Comparison of ENCODE assay signal across 19 cellular contexts in genomic region chr12:132813443-132813842, GRCh38. TPM values are rescaled to one million over a fixed set of nuclear protein-coding genes. Genes with fewer than 3 reads are reported as not detected.
DNase-seq lines count a peak whose midpoint lies in the region; ATAC-seq and TF ChIP-seq lines count a peak whose summit lies in the region.
"Had no signal": no experiment of that assay in that cellular context is flagged by ENCODE, and none has a peak within 500 bp of the region (broad histone marks: within the 10 kb centered on the region; RNA-seq: fewer than 3 reads in every experiment).

No MANE protein-coding gene starts in this region.

- intact Hi-C loops in right cardiac atrium (cut with DNase I): no loop called here
- intact Hi-C loops in heart right ventricle (cut with DNase I): no loop called here
- intact Hi-C loops in posterior vena cava (cut with DNase I): no loop called here

- H4K20me1 ChIP-seq in Loucy (ENCODE audit: insufficient read depth, low read length, poor library complexity, severe bottlenecking): no peaks in the 10 kb centered on the region

- peak overlapping the region; percentile 74 for H3K4me2 ChIP-seq in Loucy (ENCODE audit: low read depth, low read length, poor library complexity, severe bottlenecking)
- H3K4me2 ChIP-seq: GM23338, KMS-11 had no signal

- peak overlapping the region; percentile 17 for H3K9ac ChIP-seq in Loucy (ENCODE audit: low read depth, low read length, poor library complexity, severe bottlenecking)
- H3K9ac ChIP-seq: KMS-11 had no signal

- no peak overlapping the region for H3K27ac ChIP-seq in right cardiac atrium (ENCODE audit: low read length)
- no peak overlapping the region for H3K27ac ChIP-seq in heart right ventricle
- H3K27ac ChIP-seq: KMS-11 had no signal

- no peaks in the 10 kb centered on the region for H3K9me3 ChIP-seq in right cardiac atrium (ENCODE audit: control insufficient read depth, low read length)
- no peaks in the 10 kb centered on the region for H3K9me3 ChIP-seq in heart right ventricle
- H3K9me3 ChIP-seq in Loucy (ENCODE audit: insufficient read depth, low read depth, low read length): no peaks in the 10 kb centered on the region; the same call in 1 of the 2 replicates

- no peaks in the 10 kb centered on the region for H3K27me3 Mint-ChIP-seq in chondrocyte (ENCODE audit: low read depth)
- H3K27me3 Mint-ChIP-seq in stimulated activated naive B cell treated with anti-CD40 and anti-IgM and Interleukin-4, amounts not matched to agents 10 μg/mL and 1 μg/mL and 100 μg/mL, for 72 hours: no peaks in the 10 kb centered on the region
- H3K27me3 Mint-ChIP-seq: CD8-positive, alpha-beta memory T cell had no signal

- WGBS in right cardiac atrium: 97% methylated on average over 6 of the region's 6 CpGs
- whole genome bisulfite sequencing in heart right ventricle, 2 donors: 96 to 99% methylated on average over 6 of the region's 6 CpGs

- no peaks in the 10 kb centered on the region for H3K79me2 ChIP-seq in Loucy (ENCODE audit: insufficient read depth, low read length)

- peaks cover 7% of the 10 kb centered on the region for H3K4me1 Mint-ChIP-seq in chondrocyte (ENCODE audit: low read depth)
- peaks cover 5 to 13% of the 10 kb centered on the region in 2 donors for H3K4me1 Mint-ChIP-seq in stimulated activated naive B cell treated with anti-CD40 and anti-IgM and Interleukin-4, amounts not matched to agents 10 μg/mL and 1 μg/mL and 100 μg/mL, for 72 hours
- H3K4me1 Mint-ChIP-seq: GM23338 had no signal

- H2AFZ ChIP-seq in Loucy (ENCODE audit: low read length): no peak overlapping the region
- H2AFZ ChIP-seq: GM23338 had no signal

- H3K4me3 ChIP-seq in right cardiac atrium (ENCODE audit: low read length): no peak overlapping the region
- H3K4me3 ChIP-seq in heart right ventricle: no peak overlapping the region
- H3K4me3 ChIP-seq in Loucy (ENCODE audit: low read length, poor library complexity, severe bottlenecking): peak overlapping the region; percentile 49
- H3K4me3 ChIP-seq: GM23338 had no signal

- ATAC-seq in right cardiac atrium (no peak), heart right ventricle (no peak), HG02973 (IDR thresholded peaks at IDR 0.05; ENCODE audit: unreplicated experiment) (no peak)
- peak; percentile 67 to 91 for ATAC-seq in stimulated activated naive B cell treated with anti-CD40 and anti-IgM and Interleukin-4, amounts not matched to agents 10 μg/mL and 1 μg/mL and 100 μg/mL, for 72 hours (replicated peaks)
- ATAC-seq: GM23338 had no signal

- peaks cover 10% of the 10 kb centered on the region for H3F3A ChIP-seq in Loucy (ENCODE audit: low read depth)

- H3K4me3 Mint-ChIP-seq in chondrocyte (ENCODE audit: unreplicated experiment): no peak overlapping the region
- no peak overlapping the region for H3K4me3 Mint-ChIP-seq in stimulated activated naive B cell treated with anti-CD40 and anti-IgM and Interleukin-4, amounts not matched to agents 10 μg/mL and 1 μg/mL and 100 μg/mL, for 72 hours
- H3K4me3 Mint-ChIP-seq: GM23338 had no signal

- H3K9me2 ChIP-seq in Loucy (replicated peaks; ENCODE audit: low read depth, low read length): no peaks in the 10 kb centered on the region

- DNase-seq in right cardiac atrium (peak in 2 of 3 donors; percentile 19 to 20), heart right ventricle (no peak), chondrocyte (ENCODE audit: low spot score) (no peak), posterior vena cava (ENCODE audit: low spot score) (no peak), GDM1 (lab: John Stamatoyannopoulos, UW) (no peak)
- DNase-seq in stimulated activated naive B cell treated with anti-CD40 and anti-IgM and Interleukin-4, amounts not matched to agents 10 μg/mL and 1 μg/mL and 100 μg/mL, for 72 hours: peak; percentile 24
- DNase-seq: CD8-positive, alpha-beta memory T cell; DND-41; GF-D8; MM.1S; NCI-H1930; NCI-H2171; NCI-H446 treated with DMSO at 0.1 percent for 48 hours; NCI-H82; SHP77 had no signal

- H3K36me3 Mint-ChIP-seq in chondrocyte (ENCODE audit: low read depth): peaks cover 38% of the 10 kb centered on the region
- peaks cover 37 to 60% of the 10 kb centered on the region in 2 donors for H3K36me3 Mint-ChIP-seq in stimulated activated naive B cell treated with anti-CD40 and anti-IgM and Interleukin-4, amounts not matched to agents 10 μg/mL and 1 μg/mL and 100 μg/mL, for 72 hours

- H3K9me3 Mint-ChIP-seq in chondrocyte (ENCODE audit: low read depth): no peaks in the 10 kb centered on the region
- H3K9me3 Mint-ChIP-seq in stimulated activated naive B cell treated with anti-CD40 and anti-IgM and Interleukin-4, amounts not matched to agents 10 μg/mL and 1 μg/mL and 100 μg/mL, for 72 hours: peaks cover 3 to 5% of the 10 kb centered on the region in 2 donors
- H3K9me3 Mint-ChIP-seq: CD8-positive, alpha-beta memory T cell had no signal

- H3K4me1 ChIP-seq in right cardiac atrium (ENCODE audit: control insufficient read depth, insufficient read depth, low read length) (no peaks in the 10 kb centered on the region), heart right ventricle (no peaks in the 10 kb centered on the region), Loucy (ENCODE audit: insufficient read depth, low read length, poor library complexity, severe bottlenecking) (peaks cover 15% of the 10 kb centered on the region)

- H3K36me3 ChIP-seq in heart right ventricle (peaks cover 3 to 88% (median 42%) of the 10 kb centered on the region in 9 donors), Loucy (ENCODE audit: insufficient read depth, low read length) (peaks cover 9% of the 10 kb centered on the region; the same call in 1 of the 2 replicates)

- TF ChIP-seq CTCF in heart right ventricle (IDR thresholded peaks at IDR 0.05): no peak
- no peak for TF ChIP-seq CTCF in Loucy (conservative IDR thresholded peaks at IDR 0.05; ENCODE audit: low read length)
- no peak for TF ChIP-seq CTCF in chondrocyte (IDR thresholded peaks at IDR 0.05)

- peak overlapping the region; percentile 69 for H3K27ac Mint-ChIP-seq in chondrocyte (ENCODE audit: unreplicated experiment)
- peak overlapping the region; percentile 34 for H3K27ac Mint-ChIP-seq in stimulated activated naive B cell treated with anti-CD40 and anti-IgM and Interleukin-4, amounts not matched to agents 10 μg/mL and 1 μg/mL and 100 μg/mL, for 72 hours
- H3K27ac Mint-ChIP-seq: GM23338 had no signal

- no peaks in the 10 kb centered on the region for H3K27me3 ChIP-seq in right cardiac atrium (ENCODE audit: control insufficient read depth, insufficient read depth)
- no peaks in the 10 kb centered on the region for H3K27me3 ChIP-seq in heart right ventricle
- no peaks in the 10 kb centered on the region for H3K27me3 ChIP-seq in Loucy (ENCODE audit: insufficient read depth, low read length, poor library complexity, severe bottlenecking)

RNA-seq across cellular contexts. Expression of gene GOLGA3, which starts 15.2 kb away (rescaled TPM):
- total RNA-seq in right cardiac atrium (10 to 100 TPM; 28.0 to 49.8 (median 37.2) TPM), heart right ventricle (10 to 100 TPM; 27.7 to 46.1 (median 35.7) TPM), chondrocyte (144 to 199 TPM (median 148 TPM) in 3 replicates), posterior vena cava (100 to 1,000 TPM in 1 of 2 donors, 10 to 100 TPM in 1; 66.6 to 102 TPM)
- polyA plus RNA-seq in right cardiac atrium (14.6 TPM), heart right ventricle (10 to 100 TPM; 10.8 to 12.4 TPM)

RNA-seq across cellular contexts. Expression of gene ANKLE2, which starts 51.8 kb away (rescaled TPM):
- total RNA-seq in right cardiac atrium: 10 to 100 TPM; 24.8 to 34.1 (median 26.6) TPM
- polyA plus RNA-seq in right cardiac atrium: 17.7 TPM
- total RNA-seq in heart right ventricle: 10 to 100 TPM; 23.5 to 39.4 (median 30.5) TPM
- 10 to 100 TPM; 17.4 to 23.1 TPM for polyA plus RNA-seq in heart right ventricle
- 94.7 to 96.4 TPM (median 95.9 TPM) in 3 replicates for total RNA-seq in chondrocyte
- total RNA-seq in posterior vena cava: 10 to 100 TPM; 36.6 to 43.5 TPM

Comparison
In these comparisons a context has a peak if more than half of its experiments do, and no peak if none do; other contexts are left out.
1. DNase-seq: peak in right cardiac atrium (2 of 3) and stimulated activated naive B cell treated with anti-CD40 and anti-IgM and Interleukin-4, amounts not matched to agents 10 μg/mL and 1 μg/mL and 100 μg/mL, for 72 hours (single experiment); none in heart right ventricle (0 of 2), chondrocyte (single experiment), posterior vena cava (single experiment) and GDM1 (single experiment).
2. ATAC-seq: peak in stimulated activated naive B cell treated with anti-CD40 and anti-IgM and Interleukin-4, amounts not matched to agents 10 μg/mL and 1 μg/mL and 100 μg/mL, for 72 hours (2 of 2); none in right cardiac atrium (0 of 2), heart right ventricle (0 of 8) and HG02973 (single experiment).